Comparison of ENCODE assay signal across 1 cellular context in the genomic region with DNA sequence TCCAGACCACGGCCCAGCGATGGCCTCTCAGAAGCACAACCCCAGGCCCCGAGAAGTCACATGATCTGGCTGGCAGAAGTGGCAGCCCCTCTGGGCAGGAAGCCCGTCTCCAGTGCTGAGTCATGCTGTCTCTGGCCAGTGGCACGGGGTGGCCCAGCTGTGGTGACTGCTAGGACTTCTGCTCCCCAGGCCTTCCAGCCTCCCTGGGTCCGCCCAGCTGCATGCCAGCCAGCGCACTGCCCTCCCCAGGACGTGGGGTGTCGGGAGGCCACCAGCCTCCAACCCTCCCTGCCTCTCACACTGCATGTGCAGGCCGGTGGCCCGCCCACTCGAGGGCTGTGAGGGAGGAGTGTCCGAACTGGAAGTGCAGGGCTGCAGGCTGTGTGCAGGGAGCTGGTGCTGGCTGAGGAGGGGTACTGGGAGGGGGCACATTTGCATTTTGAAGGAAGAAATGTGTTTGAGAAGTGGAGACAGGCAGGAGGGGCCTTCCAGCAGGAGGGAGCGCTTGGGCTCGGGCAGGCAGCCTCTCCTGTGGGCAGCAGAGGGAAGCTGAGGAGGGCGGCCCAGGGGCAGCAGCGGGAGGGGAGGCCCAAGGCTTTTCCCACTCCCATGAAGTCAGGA.
TF ChIP-seq lines count a peak whose summit lies in the region.

No MANE protein-coding gene starts in this region.

TF ChIP-seq in H1, 55 proteins besides CTCF, POLR2A, EP300 and RAD21 (continued from another document):
- TF ChIP-seq, protein P1, sequence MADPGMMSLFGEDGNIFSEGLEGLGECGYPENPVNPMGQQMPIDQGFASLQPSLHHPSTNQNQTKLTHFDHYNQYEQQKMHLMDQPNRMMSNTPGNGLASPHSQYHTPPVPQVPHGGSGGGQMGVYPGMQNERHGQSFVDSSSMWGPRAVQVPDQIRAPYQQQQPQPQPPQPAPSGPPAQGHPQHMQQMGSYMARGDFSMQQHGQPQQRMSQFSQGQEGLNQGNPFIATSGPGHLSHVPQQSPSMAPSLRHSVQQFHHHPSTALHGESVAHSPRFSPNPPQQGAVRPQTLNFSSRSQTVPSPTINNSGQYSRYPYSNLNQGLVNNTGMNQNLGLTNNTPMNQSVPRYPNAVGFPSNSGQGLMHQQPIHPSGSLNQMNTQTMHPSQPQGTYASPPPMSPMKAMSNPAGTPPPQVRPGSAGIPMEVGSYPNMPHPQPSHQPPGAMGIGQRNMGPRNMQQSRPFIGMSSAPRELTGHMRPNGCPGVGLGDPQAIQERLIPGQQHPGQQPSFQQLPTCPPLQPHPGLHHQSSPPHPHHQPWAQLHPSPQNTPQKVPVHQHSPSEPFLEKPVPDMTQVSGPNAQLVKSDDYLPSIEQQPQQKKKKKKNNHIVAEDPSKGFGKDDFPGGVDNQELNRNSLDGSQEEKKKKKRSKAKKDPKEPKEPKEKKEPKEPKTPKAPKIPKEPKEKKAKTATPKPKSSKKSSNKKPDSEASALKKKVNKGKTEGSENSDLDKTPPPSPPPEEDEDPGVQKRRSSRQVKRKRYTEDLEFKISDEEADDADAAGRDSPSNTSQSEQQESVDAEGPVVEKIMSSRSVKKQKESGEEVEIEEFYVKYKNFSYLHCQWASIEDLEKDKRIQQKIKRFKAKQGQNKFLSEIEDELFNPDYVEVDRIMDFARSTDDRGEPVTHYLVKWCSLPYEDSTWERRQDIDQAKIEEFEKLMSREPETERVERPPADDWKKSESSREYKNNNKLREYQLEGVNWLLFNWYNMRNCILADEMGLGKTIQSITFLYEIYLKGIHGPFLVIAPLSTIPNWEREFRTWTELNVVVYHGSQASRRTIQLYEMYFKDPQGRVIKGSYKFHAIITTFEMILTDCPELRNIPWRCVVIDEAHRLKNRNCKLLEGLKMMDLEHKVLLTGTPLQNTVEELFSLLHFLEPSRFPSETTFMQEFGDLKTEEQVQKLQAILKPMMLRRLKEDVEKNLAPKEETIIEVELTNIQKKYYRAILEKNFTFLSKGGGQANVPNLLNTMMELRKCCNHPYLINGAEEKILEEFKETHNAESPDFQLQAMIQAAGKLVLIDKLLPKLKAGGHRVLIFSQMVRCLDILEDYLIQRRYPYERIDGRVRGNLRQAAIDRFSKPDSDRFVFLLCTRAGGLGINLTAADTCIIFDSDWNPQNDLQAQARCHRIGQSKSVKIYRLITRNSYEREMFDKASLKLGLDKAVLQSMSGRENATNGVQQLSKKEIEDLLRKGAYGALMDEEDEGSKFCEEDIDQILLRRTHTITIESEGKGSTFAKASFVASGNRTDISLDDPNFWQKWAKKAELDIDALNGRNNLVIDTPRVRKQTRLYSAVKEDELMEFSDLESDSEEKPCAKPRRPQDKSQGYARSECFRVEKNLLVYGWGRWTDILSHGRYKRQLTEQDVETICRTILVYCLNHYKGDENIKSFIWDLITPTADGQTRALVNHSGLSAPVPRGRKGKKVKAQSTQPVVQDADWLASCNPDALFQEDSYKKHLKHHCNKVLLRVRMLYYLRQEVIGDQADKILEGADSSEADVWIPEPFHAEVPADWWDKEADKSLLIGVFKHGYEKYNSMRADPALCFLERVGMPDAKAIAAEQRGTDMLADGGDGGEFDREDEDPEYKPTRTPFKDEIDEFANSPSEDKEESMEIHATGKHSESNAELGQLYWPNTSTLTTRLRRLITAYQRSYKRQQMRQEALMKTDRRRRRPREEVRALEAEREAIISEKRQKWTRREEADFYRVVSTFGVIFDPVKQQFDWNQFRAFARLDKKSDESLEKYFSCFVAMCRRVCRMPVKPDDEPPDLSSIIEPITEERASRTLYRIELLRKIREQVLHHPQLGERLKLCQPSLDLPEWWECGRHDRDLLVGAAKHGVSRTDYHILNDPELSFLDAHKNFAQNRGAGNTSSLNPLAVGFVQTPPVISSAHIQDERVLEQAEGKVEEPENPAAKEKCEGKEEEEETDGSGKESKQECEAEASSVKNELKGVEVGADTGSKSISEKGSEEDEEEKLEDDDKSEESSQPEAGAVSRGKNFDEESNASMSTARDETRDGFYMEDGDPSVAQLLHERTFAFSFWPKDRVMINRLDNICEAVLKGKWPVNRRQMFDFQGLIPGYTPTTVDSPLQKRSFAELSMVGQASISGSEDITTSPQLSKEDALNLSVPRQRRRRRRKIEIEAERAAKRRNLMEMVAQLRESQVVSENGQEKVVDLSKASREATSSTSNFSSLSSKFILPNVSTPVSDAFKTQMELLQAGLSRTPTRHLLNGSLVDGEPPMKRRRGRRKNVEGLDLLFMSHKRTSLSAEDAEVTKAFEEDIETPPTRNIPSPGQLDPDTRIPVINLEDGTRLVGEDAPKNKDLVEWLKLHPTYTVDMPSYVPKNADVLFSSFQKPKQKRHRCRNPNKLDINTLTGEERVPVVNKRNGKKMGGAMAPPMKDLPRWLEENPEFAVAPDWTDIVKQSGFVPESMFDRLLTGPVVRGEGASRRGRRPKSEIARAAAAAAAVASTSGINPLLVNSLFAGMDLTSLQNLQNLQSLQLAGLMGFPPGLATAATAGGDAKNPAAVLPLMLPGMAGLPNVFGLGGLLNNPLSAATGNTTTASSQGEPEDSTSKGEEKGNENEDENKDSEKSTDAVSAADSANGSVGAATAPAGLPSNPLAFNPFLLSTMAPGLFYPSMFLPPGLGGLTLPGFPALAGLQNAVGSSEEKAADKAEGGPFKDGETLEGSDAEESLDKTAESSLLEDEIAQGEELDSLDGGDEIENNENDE (IDR thresholded peaks at IDR 0.05; ENCODE audit: insufficient replicate concordance, low read length), result no peak
- TF ChIP-seq BACH1 (IDR thresholded peaks at IDR 0.05; ENCODE audit: low read length) (peak; percentile 84), HDAC2 (IDR thresholded peaks at IDR 0.05; ENCODE audit: borderline replicate concordance in 1 of 2, low read depth in 2 of 2, low read length in 2 of 2) (no peak), SP4 (IDR thresholded peaks at IDR 0.05; ENCODE audit: low read length) (no peak), MAX (IDR thresholded peaks at IDR 0.05) (0 out of 2 replicates have a peak, but pooled peaks have one; percentile 80), MAFK (IDR thresholded peaks at IDR 0.05; ENCODE audit: low read depth, low read length) (peak; percentile 61; the same call in 1 of the 2 replicates)
